20 cellular contexts compared by ENCODE assay signal in genomic region chr18:79729611-79730010, GRCh38.
"Had no signal": no experiment of that assay in that cellular context is flagged by ENCODE, and none has a peak within 500 bp of the region (broad histone marks: within the 10 kb centered on the region; RNA-seq: fewer than 3 reads in every experiment).

No MANE protein-coding gene starts in this region.

- DNase-seq: colonic mucosa; cortex of kidney; effector CD8-positive, alpha-beta T cell; effector memory CD8-positive, alpha-beta T cell; endodermal cell; foreskin keratinocyte; hypothalamus; immature natural killer cell; islet precursor cell; kidney; kidney glomerular epithelial cell; left colon; left ventricle myocardium inferior; mammary epithelial cell; mesendoderm; midbrain had no signal

- H3K27me3 Mint-ChIP-seq: dendritic cell treated with granulocyte-macrophage colony-stimulating factor and Interleukin-4, amounts not matched to agents 40 ng/mL and 50 ng/mL, for 4 days; effector memory CD8-positive, alpha-beta T cell; memory B cell had no signal

- H3K4me1 Mint-ChIP-seq: endodermal cell, memory B cell had no signal

- H3K9me3 Mint-ChIP-seq: effector memory CD8-positive, alpha-beta T cell; memory B cell had no signal

- H3K27ac Mint-ChIP-seq: dendritic cell treated with granulocyte-macrophage colony-stimulating factor and Interleukin-4, amounts not matched to agents 40 ng/mL and 50 ng/mL, for 4 days; endodermal cell; immature natural killer cell; memory B cell had no signal

- ATAC-seq: effector memory CD8-positive, alpha-beta T cell; foreskin keratinocyte; gastroesophageal sphincter; left colon; left lobe of liver had no signal

- H3K4me3 Mint-ChIP-seq: dendritic cell treated with granulocyte-macrophage colony-stimulating factor and Interleukin-4, amounts not matched to agents 40 ng/mL and 50 ng/mL, for 4 days; effector memory CD8-positive, alpha-beta T cell; endodermal cell; immature natural killer cell; memory B cell had no signal
